ENCODE assay signal across 21 cellular contexts in the genomic region with DNA sequence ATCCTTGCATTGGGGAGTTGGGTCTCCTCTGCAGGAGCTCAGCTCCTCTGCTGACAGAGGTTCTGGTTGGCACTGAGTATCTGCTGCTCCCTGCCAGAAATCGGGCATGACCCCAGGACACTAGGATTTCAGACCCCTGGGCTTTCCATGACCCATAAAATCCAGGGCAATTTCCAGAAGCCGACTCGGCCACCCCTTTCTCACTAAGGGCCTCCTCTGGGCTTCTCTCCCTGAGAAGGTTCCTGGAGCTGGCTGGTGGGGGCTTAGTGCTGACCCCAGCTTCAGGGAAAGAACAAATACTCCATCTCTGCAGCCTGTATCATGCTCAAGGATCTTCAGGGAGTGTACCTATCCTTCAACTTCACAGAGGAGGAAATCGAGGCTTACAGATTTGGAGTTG.
"Had no signal": no experiment of that assay in that cellular context is flagged by ENCODE, and none has a peak within 500 bp of the region (broad histone marks: within the 10 kb centered on the region; RNA-seq: fewer than 3 reads in every experiment).

No MANE protein-coding gene starts in this region.

- DNase-seq: hippocampal formation; kidney glomerular epithelial cell; left cardiac atrium; lower lobe of right lung; mammary epithelial cell; mesenchymal stem cell; naive B cell; occipital lobe; ovary; right cardiac atrium; stimulated activated CD4-positive, alpha-beta T cell treated with anti-CD3 and anti-CD28 coated beads, Interleukin-4, amount 100 ng/mL, for 24 hours; stimulated activated naive CD4-positive, alpha-beta T cell treated with Interleukin-2 at 50 U/mL for 16 hours; stimulated activated naive CD8-positive, alpha-beta T cell treated with anti-CD3 and anti-CD28 coated beads, Interleukin-15, amount 100 ng/mL, for 72 hours; substantia nigra; uterus had no signal

- H3K4me1 ChIP-seq: lower lobe of right lung, tibial nerve, uterus had no signal

- H3K4me3 ChIP-seq: lower lobe of right lung, ovary, skin epidermis, tibial nerve, uterus had no signal

- H3K27me3 ChIP-seq: neutrophil, ovary, tibial nerve had no signal

- ATAC-seq: left cardiac atrium; left lobe of liver; lower lobe of right lung; right cardiac atrium; sciatic nerve; stimulated activated effector memory CD8-positive, alpha-beta T cell treated with anti-CD3 and anti-CD28 coated beads, Interleukin-12 subunit alpha, Interleukin-12 subunit beta, amount 100 ng/mL, for 72 hours; stimulated activated naive CD8-positive, alpha-beta T cell treated with anti-CD3 and anti-CD28 coated beads, Interleukin-15, amount 100 ng/mL, for 72 hours had no signal

- H3K9me3 ChIP-seq: neutrophil, ovary, uterus had no signal

- H3K27ac ChIP-seq: lower lobe of right lung, neutrophil, ovary, skin epidermis, tibial nerve, uterus had no signal

- H3K36me3 ChIP-seq: lower lobe of right lung, neutrophil, ovary, tibial nerve, uterus had no signal
